In genomic region chr1:15578921-15579682, GRCh38 we compare ENCODE assay signal across 12 cellular contexts. TPM values are rescaled to one million over a fixed set of nuclear protein-coding genes. Genes with fewer than 3 reads are reported as not detected.
DNase-seq lines count a peak whose midpoint lies in the region; ATAC-seq and TF ChIP-seq lines count a peak whose summit lies in the region.
"Had no signal": no experiment of that assay in that cellular context is flagged by ENCODE, and none has a peak within 500 bp of the region (broad histone marks: within the 10 kb centered on the region; RNA-seq: fewer than 3 reads in every experiment).

No MANE protein-coding gene starts in this region.

- no peak overlapping the region for H3K23ac ChIP-seq in H9 (ENCODE audit: insufficient read length, low read depth, low read length)

- H3K79me2 ChIP-seq in H9 (ENCODE audit: insufficient read depth, low read length) = no peaks in the 10 kb centered on the region

- H3K36me3 Mint-ChIP-seq in H9 (ENCODE audit: insufficient read depth in 1 of 3, low read depth in 3 of 3) = no peaks in the 10 kb centered on the region

- intact Hi-C loops in right lobe of liver (cut with DNase I) = no loop called here
- intact Hi-C loops in cardiac septum (cut with DNase I) = no loop called here

- no peak overlapping the region for H3K4me3 Mint-ChIP-seq in H9

- no peak overlapping the region for H4K91ac ChIP-seq in H9 (ENCODE audit: insufficient read length, low read depth, low read length)

- no peak overlapping the region for H3T11ph ChIP-seq in H9 (ENCODE audit: low read length)

- no peak overlapping the region for H2BK120ac ChIP-seq in H9 (ENCODE audit: low read depth, low read length, poor library complexity, severe bottlenecking)

- H3K14ac ChIP-seq in H9 (ENCODE audit: insufficient read depth, low read length) = no peak overlapping the region

- peaks cover 9 to 12% of the 10 kb centered on the region in 2 experiments for H3K4me1 Mint-ChIP-seq in H9

- TF ChIP-seq CTCF in H9 (conservative IDR thresholded peaks at IDR 0.05) (no peak), right lobe of liver (IDR thresholded peaks at IDR 0.05) (no peak)

- H3K27me3 ChIP-seq in BLaER1 treated with 17β-estradiol and CSF1 and Interleukin-3, amounts not matched to agents 10 nM and 100 nM = peaks cover 2 to 8% (median 6%) of the 10 kb centered on the region in 11 experiments
- H3K27me3 ChIP-seq in H9 (ENCODE audit: insufficient read depth, low read length) = no peaks in the 10 kb centered on the region
- H3K27me3 ChIP-seq in right lobe of liver = no peaks in the 10 kb centered on the region
- H3K27me3 ChIP-seq: foreskin keratinocyte had no signal

- H2BK12ac ChIP-seq in H9 (ENCODE audit: insufficient read length, low read depth, low read length) = no peak overlapping the region

- H3K4me2 ChIP-seq in BLaER1 treated with 17β-estradiol and CSF1 and Interleukin-3, amounts not matched to agents 10 nM and 100 nM = peak overlapping the region; percentile 1 to 89 (median 41); a peak in 17 of 22 replicates
- H3K4me2 ChIP-seq in H9 (ENCODE audit: insufficient read depth, insufficient read length, low read length) = no peak overlapping the region
- H3K4me2 ChIP-seq: PC-9 had no signal

- H3K4me1 ChIP-seq in BLaER1 treated with 17β-estradiol and CSF1 and Interleukin-3, amounts not matched to agents 10 nM and 100 nM = peaks cover 19 to 49% (median 33%) of the 10 kb centered on the region in 10 experiments
- H3K4me1 ChIP-seq in H9 (ENCODE audit: insufficient read depth, low read length) (no peaks in the 10 kb centered on the region), right lobe of liver (peaks cover 0 to 42% (median 14%) of the 10 kb centered on the region in 4 donors)
- H3K4me1 ChIP-seq: foreskin keratinocyte had no signal

- H4K8ac ChIP-seq in H9 (replicated peaks; ENCODE audit: insufficient read length, low read depth, low read length) = no peak overlapping the region

- no peaks in the 10 kb centered on the region for H3K9me3 ChIP-seq in BLaER1 treated with 17β-estradiol and CSF1 and Interleukin-3, amounts not matched to agents 10 nM and 100 nM (replicated peaks in 1 of 11)
- no peaks in the 10 kb centered on the region for H3K9me3 ChIP-seq in H9 (ENCODE audit: control insufficient read depth, low read depth, low read length)
- H3K9me3 ChIP-seq in right lobe of liver = no peaks in the 10 kb centered on the region

- H3K23me2 ChIP-seq in H9 (ENCODE audit: insufficient read length, low read depth, low read length, poor library complexity, severe bottlenecking) = no peaks in the 10 kb centered on the region

- H2BK5ac ChIP-seq in H9 (ENCODE audit: insufficient read length, low read length) = no peak overlapping the region

- no peaks in the 10 kb centered on the region for H4K20me1 ChIP-seq in BLaER1 treated with 17β-estradiol and CSF1 and Interleukin-3, amounts not matched to agents 10 nM and 100 nM
- H4K20me1 ChIP-seq in H9 (ENCODE audit: control insufficient read depth, insufficient read depth, insufficient read length) = no peaks in the 10 kb centered on the region

- TF ChIP-seq POLR2A in right lobe of liver (IDR thresholded peaks at IDR 0.05) = no peak

- no peak overlapping the region for H2AFZ ChIP-seq in H9 (ENCODE audit: low read length)
- H2AFZ ChIP-seq: PC-9 had no signal

- peak overlapping the region in 1 of 10 experiments; percentile 8; a peak in 1 of 20 replicates for H3K4me3 ChIP-seq in BLaER1 treated with 17β-estradiol and CSF1 and Interleukin-3, amounts not matched to agents 10 nM and 100 nM
- H3K4me3 ChIP-seq in right lobe of liver = no peak overlapping the region
- H3K4me3 ChIP-seq: PC-9 had no signal

- no peak overlapping the region for H2BK20ac ChIP-seq in H9 (ENCODE audit: low read depth, low read length, poor library complexity, severe bottlenecking)

- ATAC-seq in right lobe of liver = peak in 1 of 4 donors; percentile 4
- ATAC-seq in HG03442 (IDR thresholded peaks at IDR 0.05; ENCODE audit: unreplicated experiment) = no peak
- ATAC-seq: foreskin keratinocyte had no signal

- H2AK5ac ChIP-seq in H9 (ENCODE audit: insufficient read length, low read length) = no peak overlapping the region

- no peak overlapping the region for H2BK15ac ChIP-seq in H9 (ENCODE audit: low read depth, low read length)

- no peak overlapping the region for H3K56ac ChIP-seq in H9 (ENCODE audit: insufficient read length, low read depth, low read length)

- H3K27ac ChIP-seq in BLaER1 treated with 17β-estradiol and CSF1 and Interleukin-3, amounts not matched to agents 10 nM and 100 nM = peak overlapping the region in 9 of 11 experiments; percentile 7 to 81 (median 39); a peak in 14 of 22 replicates
- H3K27ac ChIP-seq in H9 (ENCODE audit: insufficient read length, low read depth, low read length) (no peak overlapping the region), right lobe of liver (peak overlapping the region in 2 of 3 donors; percentile 26 to 56)
- H3K27ac ChIP-seq: foreskin keratinocyte, PC-9 had no signal

- no peak overlapping the region for H3K18ac ChIP-seq in H9 (ENCODE audit: insufficient read length, low read depth, low read length)

- DNase-seq in H9 (no peak), right lobe of liver (no peak), NCI-H510A (lab: John Stamatoyannopoulos, UW) (no peak), cardiac septum (ENCODE audit: low spot score) (no peak), 8988T (no peak)
- DNase-seq in activated CD8-positive, alpha-beta memory T cell treated with anti-CD3 and anti-CD28 coated beads, Interleukin-2, amount 50 U/mL, for 48 hours = peak; percentile 58
- DNase-seq: amniotic stem cell, C1 segment of cervical spinal cord, foreskin keratinocyte, PC-9 had no signal

- no peaks in the 10 kb centered on the region for H3K79me1 ChIP-seq in H9 (ENCODE audit: insufficient read depth, low read depth, low read length, poor library complexity, severe bottlenecking)

- no peak overlapping the region for H3K4ac ChIP-seq in H9 (ENCODE audit: low read depth, low read length)

- peaks cover 0 to 20% (median 7%) of the 10 kb centered on the region in 11 experiments; a peak in 6 of 22 replicates for H3K36me3 ChIP-seq in BLaER1 treated with 17β-estradiol and CSF1 and Interleukin-3, amounts not matched to agents 10 nM and 100 nM
- H3K36me3 ChIP-seq in right lobe of liver = no peaks in the 10 kb centered on the region

- no peak overlapping the region for H4K5ac ChIP-seq in H9 (ENCODE audit: insufficient read length, low read depth, low read length)

- H3K27ac Mint-ChIP-seq in H9 = peak overlapping the region; percentile 57 to 69 (median 58); a peak in 3 of 7 replicates

- WGBS in H9 (ENCODE audit: extremely low coverage, insufficient read length, low lambda C conversion rate) = no CpG with 5 or more reads among the region's 16 CpGs
- WGBS in right lobe of liver (ENCODE audit: insufficient coverage, low coverage, low lambda C conversion rate, missing lambda C conversion rate) = 44% methylated on average over 5 of the region's 16 CpGs

- no peaks in the 10 kb centered on the region; the same call in 1 of the 2 replicates for H3K27me3 Mint-ChIP-seq in H9 (ENCODE audit: low read depth)

- peak overlapping the region in 4 of 11 experiments; percentile 33 to 56 (median 40); a peak in 6 of 22 replicates for H3K9ac ChIP-seq in BLaER1 treated with 17β-estradiol and CSF1 and Interleukin-3, amounts not matched to agents 10 nM and 100 nM
- no peak overlapping the region for H3K9ac ChIP-seq in H9 (ENCODE audit: extremely low read depth, insufficient read length, low read length)

- no peaks in the 10 kb centered on the region for H3K9me3 Mint-ChIP-seq in H9

RNA-seq across cellular contexts. Expression of gene AGMAT, which starts 5.7 kb away (rescaled TPM):
- total RNA-seq in H9 (2021) = 4.0 TPM in 2 replicates
- 10 to 100 TPM; 49.4 to 79.9 (median 66.1) TPM for total RNA-seq in right lobe of liver
- 0.11 TPM for total RNA-seq in cardiac septum

RNA-seq across cellular contexts. Expression of gene DDI2, which starts 38.2 kb away (rescaled TPM):
- total RNA-seq in H9 (2021) = 45.0 and 51.0 TPM in 2 replicates
- 10 to 100 TPM; 24.9 to 70.0 (median 42.9) TPM for total RNA-seq in right lobe of liver
- 23.7 TPM for total RNA-seq in cardiac septum

RNA-seq across cellular contexts. Expression of gene DNAJC16, which starts 52.5 kb away (rescaled TPM):
- total RNA-seq in H9 (2021) = 20.7 and 22.1 TPM in 2 replicates
- total RNA-seq in right lobe of liver = 10 to 100 TPM in 4 of 6 experiments, 1 to 10 TPM in 2; 8.4 to 15.0 (median 11.9) TPM
- 11.0 TPM for total RNA-seq in cardiac septum

RNA-seq across cellular contexts. Expression of gene CASP9, which starts 55.1 kb away (rescaled TPM):
- 15.9 and 17.2 TPM in 2 replicates for total RNA-seq in H9 (2021)
- total RNA-seq in right lobe of liver = 1 to 10 TPM; 2.3 to 9.0 (median 8.2) TPM
- total RNA-seq in cardiac septum = 10.6 TPM
